ENCODE assay signal across 23 cellular contexts in genomic region chr2:67532325-67532724, GRCh38.
DNase-seq lines count a peak whose midpoint lies in the region; ATAC-seq, FAIRE-seq and TF ChIP-seq lines count a peak whose summit lies in the region.
"Had no signal": no experiment of that assay in that cellular context is flagged by ENCODE, and none has a peak within 500 bp of the region (broad histone marks: within the 10 kb centered on the region; RNA-seq: fewer than 3 reads in every experiment).

No MANE protein-coding gene starts in this region.

- H2AK5ac ChIP-seq in H1 (ENCODE audit: low read depth, low read length), result no peak overlapping the region

- H2BK20ac ChIP-seq in H1 (ENCODE audit: low read length), result no peak overlapping the region

- no peak overlapping the region for H3K4ac ChIP-seq in H1 (replicated peaks; ENCODE audit: insufficient read length, low read depth, low read length)

- H3K79me2 ChIP-seq in HepG2 (ENCODE audit: insufficient read depth, low read length) (no peaks in the 10 kb centered on the region), H1 (ENCODE audit: control insufficient read depth in 1 of 2, insufficient read depth in 2 of 2, low read length in 2 of 2) (no peaks in the 10 kb centered on the region)

- no TSS peak for BruUV-seq in HepG2 (replicated peaks; lab: Mats Ljungman, UMichigan)

- in situ Hi-C loops in HepG2 (cut with HindIII; ENCODE audit: extremely low pct_ligation_motif_present, low pct_unique_long_range_greater_than_20kb), result no loop called here

- DNase-seq in HepG2 (ENCODE audit: low spot score), result no peak
- no peak for DNase-seq in right lobe of liver
- peak; percentile 78 to 79 for DNase-seq in NCI-H526 (lab: John Stamatoyannopoulos, UW)
- no peak for DNase-seq in SK-N-MC (ENCODE audit: low read depth, low spot score)
- DNase-seq in H1 (ENCODE audit: low read depth in 1 of 2, low spot score in 2 of 2), result no peak
- no peak for DNase-seq in HEK293T (ENCODE audit: extremely low spot score)
- DNase-seq: AML-193; Caco-2; Calu3; CD4-positive, alpha-beta T cell; CD8-positive, alpha-beta T cell; DMS79 treated with DMSO at 0.1 percent for 48 hours; GF-D8 had no signal

- no peak overlapping the region for H3K23ac ChIP-seq in H1 (ENCODE audit: insufficient read length)

- intact Hi-C loops in HepG2 (cut with micrococcal nuclease; ENCODE audit: unreplicated experiment) (no loop called here), right lobe of liver (cut with DNase I) (no loop called here)

- H3K4me3 ChIP-seq in HepG2 (replicated peaks in 1 of 3; ENCODE audit: insufficient read depth in 1 of 3, low read depth in 2 of 3, low read length in 3 of 3), result no peak overlapping the region
- H3K4me3 ChIP-seq in right lobe of liver, result no peak overlapping the region
- H3K4me3 ChIP-seq in SK-N-MC, result no peak overlapping the region
- no peak overlapping the region for H3K4me3 ChIP-seq in H1 (ENCODE audit: extremely low read depth in 1 of 4, insufficient read depth in 2 of 4, low read depth in 3 of 4, low read length in 4 of 4)
- H3K4me3 ChIP-seq: BLaER1 treated with 17β-estradiol and CSF1 and Interleukin-3, amounts not matched to agents 10 nM and 100 nM had no signal

- CTCF ChIA-PET in HepG2 (lab: Yijun Ruan, JAX; ENCODE audit: low intra/inter-chr PET ratio, low total read pairs) (no interaction called here), H1 (lab: Charles Lee; ENCODE audit: partially characterized antibody) (interaction anchor here (2.0 kb wide), 1 partner anchor 12 kb away, joined by 6 read pairs; no protein-coding TSS in a partner anchor), HEK293T (lab: Yijun Ruan, JAX) (no interaction called here)

- TF ChIP-seq POLR2A in HepG2 (IDR thresholded peaks at IDR 0.05; ENCODE audit: insufficient read depth in 1 of 2, low read depth in 2 of 2, low read length in 2 of 2) (no peak), right lobe of liver (IDR thresholded peaks at IDR 0.05) (no peak), H1 (IDR thresholded peaks at IDR 0.05; ENCODE audit: control extremely low read depth in 1 of 2, low read depth in 2 of 2, low read length in 2 of 2) (no peak)

- WGBS in HepG2 (ENCODE audit: low lambda C conversion rate), result 0% methylated on average over 1 of the region's 1 CpG
- WGBS in right lobe of liver (ENCODE audit: insufficient coverage, low coverage, low lambda C conversion rate, missing lambda C conversion rate), result 57% methylated on average over 1 of the region's 1 CpG
- 93% methylated on average over 1 of the region's 1 CpG; no CpG with 5 or more reads in 1 of the 2 experiments for WGBS in H1 (ENCODE audit: extremely low coverage in 1 of 2, insufficient coverage in 1 of 2, insufficient read length in 1 of 2, insufficient replicate concordance in 2 of 2, low coverage in 1 of 2, low lambda C conversion rate in 2 of 2, missing lambda C conversion rate in 1 of 2), 2 experiments

- no peak overlapping the region for H3K18ac ChIP-seq in H1 (ENCODE audit: extremely low read depth, low read length)

- no peak overlapping the region for H2BK15ac ChIP-seq in H1 (ENCODE audit: low read length)

- no peak overlapping the region for H2BK120ac ChIP-seq in H1 (replicated peaks; ENCODE audit: low read depth, low read length)

- H2AFZ ChIP-seq in HepG2 (ENCODE audit: low read length), result no peak overlapping the region
- no peak overlapping the region for H2AFZ ChIP-seq in H1 (ENCODE audit: low read length)

- TF ChIP-seq CTCF in HepG2 (CRISPR knock-in tag; IDR thresholded peaks at IDR 0.05) (no peak), right lobe of liver (IDR thresholded peaks at IDR 0.05) (no peak), H1 (IDR thresholded peaks at IDR 0.05; ENCODE audit: control extremely low read depth in 1 of 3, insufficient read depth in 1 of 3, low read depth in 1 of 3, low read length in 3 of 3) (no peak)

- no peak overlapping the region for H2BK12ac ChIP-seq in H1 (ENCODE audit: low read depth, low read length)

- POLR2A ChIA-PET in HepG2 (lab: Yijun Ruan, JAX), result no interaction called here
- POLR2A ChIA-PET in H1 (lab: Charles Lee; ENCODE audit: partially characterized antibody), result no interaction called here
- POLR2A ChIA-PET in HEK293T (lab: Yijun Ruan, JAX), result no interaction called here

- no peak for TF ChIP-seq EP300 in HepG2 (IDR thresholded peaks at IDR 0.05; ENCODE audit: low read depth in 2 of 2, low read length in 2 of 2)
- TF ChIP-seq EP300 in HepG2 (CRISPR knock-in tag; IDR thresholded peaks at IDR 0.05; ENCODE audit: borderline replicate concordance), result no peak
- TF ChIP-seq EP300 in H1 (IDR thresholded peaks at IDR 0.05; ENCODE audit: borderline replicate concordance in 1 of 2, low read depth in 2 of 2, low read length in 2 of 2), result no peak

- H3K27me3 ChIP-seq in HepG2 (ENCODE audit: control insufficient read depth in 1 of 2, insufficient read depth in 2 of 2, low read length in 2 of 2) (no peaks in the 10 kb centered on the region), right lobe of liver (no peaks in the 10 kb centered on the region), H1 (replicated peaks in 1 of 4; ENCODE audit: control insufficient read depth in 3 of 4, extremely low read depth in 1 of 4, insufficient read depth in 3 of 4, low read length in 3 of 4) (no peaks in the 10 kb centered on the region)
- H3K27me3 ChIP-seq: BLaER1 treated with 17β-estradiol and CSF1 and Interleukin-3, amounts not matched to agents 10 nM and 100 nM had no signal

- no peak for FAIRE-seq in HepG2 (lab: Jason Lieb, UNC)
- no peak for FAIRE-seq in H1 (lab: Jason Lieb, UNC)
- FAIRE-seq: A204.1, D721Med, G401.6, GM12891, GM19239 had no signal

- no peaks in the 10 kb centered on the region; the same call in 1 of the 2 replicates for H3K23me2 ChIP-seq in H1 (ENCODE audit: low read depth, low read length)

- H3K36me3 ChIP-seq in HepG2 (replicated peaks in 1 of 2; ENCODE audit: control insufficient read depth in 1 of 2, insufficient read depth in 2 of 2, low read length in 2 of 2) (no peaks in the 10 kb centered on the region), right lobe of liver (no peaks in the 10 kb centered on the region), SK-N-MC (ENCODE audit: insufficient read depth, low read length) (no peaks in the 10 kb centered on the region), H1 (ENCODE audit: control insufficient read depth in 2 of 4, insufficient read depth in 4 of 4, low read length in 3 of 4) (no peaks in the 10 kb centered on the region)
- H3K36me3 ChIP-seq: BLaER1 treated with 17β-estradiol and CSF1 and Interleukin-3, amounts not matched to agents 10 nM and 100 nM had no signal

- no peak overlapping the region for H4K8ac ChIP-seq in H1 (ENCODE audit: extremely low read depth, insufficient read depth, low read length)

- H3K56ac ChIP-seq in H1 (replicated peaks; ENCODE audit: insufficient read length, low read depth, low read length), result no peak overlapping the region

- H3K4me1 ChIP-seq in HepG2 (ENCODE audit: insufficient read depth, low read length), result no peaks in the 10 kb centered on the region
- H3K4me1 ChIP-seq in right lobe of liver, result no peaks in the 10 kb centered on the region
- H3K4me1 ChIP-seq in H1 (replicated peaks in 1 of 4; ENCODE audit: control insufficient read depth in 3 of 4, insufficient read depth in 4 of 4, low read length in 3 of 4), result no peaks in the 10 kb centered on the region
- H3K4me1 ChIP-seq: Caco-2 had no signal

- no peak overlapping the region for H2BK5ac ChIP-seq in H1 (ENCODE audit: low read depth, low read length)

- H3K79me1 ChIP-seq in H1 (ENCODE audit: low read depth, low read length), result no peaks in the 10 kb centered on the region

- no peak overlapping the region for H3K14ac ChIP-seq in H1 (ENCODE audit: insufficient read length)

- no peak overlapping the region for H3K9ac ChIP-seq in HepG2 (ENCODE audit: insufficient read depth, low read depth, low read length)
- H3K9ac ChIP-seq in SK-N-MC (ENCODE audit: insufficient read length), result no peak overlapping the region
- no peak overlapping the region for H3K9ac ChIP-seq in H1 (replicated peaks in 1 of 4; ENCODE audit: extremely low read depth in 1 of 4, low read depth in 3 of 4, low read length in 3 of 4)

- H3K27ac ChIP-seq in HepG2 (ENCODE audit: extremely low read length, insufficient read depth, low read length) (no peak overlapping the region), right lobe of liver (no peak overlapping the region), SK-N-MC (peak overlapping the region; percentile 14; the same call in 1 of the 2 replicates), H1 (ENCODE audit: low read depth, low read length) (no peak overlapping the region)
- H3K27ac ChIP-seq: 22Rv1, C4-2B had no signal

- TF ChIP-seq RAD21 in HepG2 (CRISPR knock-in tag; IDR thresholded peaks at IDR 0.05) (no peak), H1 (IDR thresholded peaks at IDR 0.05 in 1 of 2, conservative IDR thresholded peaks at IDR 0.05 in 1 of 2; ENCODE audit: low read depth in 2 of 2, low read length in 2 of 2) (no peak)

- no peak for ATAC-seq in HepG2
- no peak for ATAC-seq in right lobe of liver
- no peak for ATAC-seq in HG02970 (IDR thresholded peaks at IDR 0.05; ENCODE audit: low FRiP score, unreplicated experiment)
- no peak for ATAC-seq in HG02759 (IDR thresholded peaks at IDR 0.05; ENCODE audit: unreplicated experiment)
- ATAC-seq: CD8-positive, alpha-beta T cell had no signal

- peaks cover 47% of the 10 kb centered on the region for H3K9me3 ChIP-seq in HepG2 (ENCODE audit: low read length)
- no peaks in the 10 kb centered on the region for H3K9me3 ChIP-seq in right lobe of liver
- no peaks in the 10 kb centered on the region; the same call in 1 of the 2 replicates for H3K9me3 ChIP-seq in SK-N-MC (ENCODE audit: low read depth, low read length)
- no peaks in the 10 kb centered on the region; a peak in 1 of 4 replicates for H3K9me3 ChIP-seq in H1 (ENCODE audit: insufficient read depth in 2 of 2, low read depth in 1 of 2, low read length in 1 of 2)
- H3K9me3 ChIP-seq: Caco-2 had no signal

- H4K5ac ChIP-seq in H1 (ENCODE audit: insufficient read length, low read depth, low read length), result no peak overlapping the region

- H4K91ac ChIP-seq in H1 (replicated peaks; ENCODE audit: insufficient read length, low read length), result no peak overlapping the region

- H4K20me1 ChIP-seq in HepG2 (ENCODE audit: insufficient read depth, low read length), result no peaks in the 10 kb centered on the region
- no peaks in the 10 kb centered on the region for H4K20me1 ChIP-seq in H1 (replicated peaks in 1 of 2; ENCODE audit: control insufficient read depth in 1 of 2, insufficient read depth in 2 of 2, low read length in 2 of 2)
- H4K20me1 ChIP-seq: BLaER1 treated with 17β-estradiol and CSF1 and Interleukin-3, amounts not matched to agents 10 nM and 100 nM had no signal

- H3K4me2 ChIP-seq in HepG2 (ENCODE audit: low read depth, low read length) (no peak overlapping the region), H1 (ENCODE audit: insufficient read depth in 1 of 2, low read depth in 2 of 2, low read length in 2 of 2) (no peak overlapping the region)

TF ChIP-seq in HepG2, 621 proteins besides CTCF, POLR2A, EP300 and RAD21 (continues in another document):
- peak; percentile 99 for TF ChIP-seq MAFF (IDR thresholded peaks at IDR 0.05; ENCODE audit: low read depth, low read length)

TF ChIP-seq in H1, 55 proteins besides CTCF, POLR2A, EP300 and RAD21 (continues in another document):
- TF ChIP-seq TEAD4 (IDR thresholded peaks at IDR 0.05; ENCODE audit: low read depth, low read length) (no peak), POLR2AphosphoS5 (IDR thresholded peaks at IDR 0.05; ENCODE audit: low read depth, low read length) (no peak)

TF ChIP-seq in HEK293T, 16 proteins besides CTCF, POLR2A, EP300 and RAD21 (continues in another document):
- no peak for TF ChIP-seq L3MBTL2 (conservative IDR thresholded peaks at IDR 0.05)
- no peak for TF ChIP-seq FOXK2 (IDR thresholded peaks at IDR 0.05)

Comparison
In these comparisons a context has a peak if more than half of its experiments do, and no peak if none do; other contexts are left out.
1. DNase-seq: peak in NCI-H526 (2 of 2); none in HepG2 (single experiment), right lobe of liver (0 of 3), SK-N-MC (single experiment), H1 (0 of 2) and HEK293T (single experiment).
2. Of the 41 proteins assayed by ChIP-seq in both HepG2 and H1: peak only in HepG2: none; only in H1: none; in both: MAFK; in neither: 40.